Comparison of ENCODE assay signal across 32 cellular contexts in genomic region chr12:3418609-3419469, GRCh38.
DNase-seq lines count a peak whose midpoint lies in the region; ATAC-seq and TF ChIP-seq lines count a peak whose summit lies in the region.
"Had no signal": no experiment of that assay in that cellular context is flagged by ENCODE, and none has a peak within 500 bp of the region (broad histone marks: within the 10 kb centered on the region; RNA-seq: fewer than 3 reads in every experiment).

No MANE protein-coding gene starts in this region.

- DNase-seq in DMS53 treated with DMSO at 0.1 percent for 48 hours (lab: John Stamatoyannopoulos, UW; ENCODE audit: unreplicated experiment) (peak; percentile 100), NCI-H1105 treated with DMSO at 0.1 percent for 48 hours (lab: John Stamatoyannopoulos, UW) (peak; percentile 34), NCI-H748 treated with DMSO at 0.1 percent for 48 hours (lab: John Stamatoyannopoulos, UW) (peak; percentile 35), mucosa of descending colon (peak in 2 of 3 donors; percentile 30 to 45), cerebellar nuclear complex (lab: John Stamatoyannopoulos, UW) (no peak), DMS114 treated with DMSO at 0.1 percent for 48 hours (lab: John Stamatoyannopoulos, UW; ENCODE audit: unreplicated experiment) (no peak), superior temporal gyrus (ENCODE audit: extremely low spot score) (no peak)
- no peak for DNase-seq in activated CD8-positive, alpha-beta T cell treated with anti-CD3 and anti-CD28 coated beads, Interleukin-2, amount 10 ng/mL, durations not matched to agents 7 days and 5 days
- DNase-seq: activated CD4-positive, CD25-positive, alpha-beta regulatory T cell treated with anti-CD3 and anti-CD28 coated beads, Interleukin-2, amount 50 U/mL, for 72 hours; activated CD8-positive, alpha-beta T cell treated with anti-CD3 and anti-CD28 coated beads for 36 hours; activated effector memory CD4-positive, alpha-beta T cell treated with Interleukin-2 at 50 U/mL for 16 hours; activated T-cell treated with anti-CD3 and anti-CD28 coated beads for 4 hours; Calu3; effector CD8-positive, alpha-beta T cell; foreskin keratinocyte; heart right ventricle; immature natural killer cell; MG63; midbrain; NCI-H1694; NCI-H446 treated with DMSO at 0.1 percent for 48 hours; Peyer's patch; spleen; stimulated activated CD4-positive, alpha-beta T cell treated with anti-CD3 and anti-CD28 coated beads, Interleukin-2, amount 100 ng/mL, for 48 hours; T-helper 1 cell; testis had no signal

- peaks cover 2% of the 10 kb centered on the region for H3K27me3 Mint-ChIP-seq in activated CD8-positive, alpha-beta T cell treated with anti-CD3 and anti-CD28 coated beads, Interleukin-2, amount 10 ng/mL, durations not matched to agents 7 days and 5 days (ENCODE audit: low read depth)

- no peak overlapping the region for H3K27ac Mint-ChIP-seq in activated CD8-positive, alpha-beta T cell treated with anti-CD3 and anti-CD28 coated beads, Interleukin-2, amount 10 ng/mL, durations not matched to agents 7 days and 5 days
- H3K27ac Mint-ChIP-seq: activated CD8-positive, alpha-beta T cell treated with anti-CD3 and anti-CD28 coated beads for 36 hours; immature natural killer cell; natural killer cell treated with Interleukin-12 subunit alpha and Interleukin-12 subunit beta and Interleukin-15 and Interleukin-18, amount 100 ng/mL, for 72 hours; stimulated activated memory B cell treated with anti-CD40 and anti-IgM and Interleukin-4, amounts not matched to agents 10 μg/mL and 1 μg/mL and 100 μg/mL, for 72 hours had no signal

- H3K4me1 ChIP-seq in mucosa of descending colon (ENCODE audit: low read depth), result no peaks in the 10 kb centered on the region
- H3K4me1 ChIP-seq: foreskin keratinocyte, Peyer's patch, SJSA1, spleen, testis had no signal

- no peak overlapping the region for H3K4me3 ChIP-seq in mucosa of descending colon
- H3K4me3 ChIP-seq: body of pancreas, heart right ventricle, MG63, Peyer's patch, SJSA1, spleen, testis had no signal

- ATAC-seq in mucosa of descending colon, result peak; percentile 86
- no peak for ATAC-seq in activated CD8-positive, alpha-beta T cell treated with anti-CD3 and anti-CD28 coated beads, Interleukin-2, amount 10 ng/mL, durations not matched to agents 7 days and 5 days
- ATAC-seq: activated CD8-positive, alpha-beta T cell treated with anti-CD3 and anti-CD28 coated beads for 36 hours; esophagus mucosa; foreskin keratinocyte; heart right ventricle; left lobe of liver; natural killer cell treated with Interleukin-12 subunit alpha and Interleukin-12 subunit beta and Interleukin-15 and Interleukin-18, amount 100 ng/mL, for 72 hours; stimulated activated memory B cell treated with anti-CD40 and anti-IgM and Interleukin-4, amounts not matched to agents 10 μg/mL and 1 μg/mL and 100 μg/mL, for 72 hours had no signal

- CTCF ChIA-PET in activated CD8-positive, alpha-beta T cell treated with anti-CD3 and anti-CD28 coated beads, Interleukin-2, amount 10 ng/mL, durations not matched to agents 7 days and 5 days (lab: Charles Lee), result no interaction called here

- TF ChIP-seq CTCF in mucosa of descending colon (IDR thresholded peaks at IDR 0.05), result no peak

- POLR2A ChIA-PET in activated CD8-positive, alpha-beta T cell treated with anti-CD3 and anti-CD28 coated beads, Interleukin-2, amount 10 ng/mL, durations not matched to agents 7 days and 5 days (lab: Charles Lee), result no interaction called here

- H3K4me3 Mint-ChIP-seq in activated CD8-positive, alpha-beta T cell treated with anti-CD3 and anti-CD28 coated beads, Interleukin-2, amount 10 ng/mL, durations not matched to agents 7 days and 5 days, result no peak overlapping the region
- H3K4me3 Mint-ChIP-seq: activated CD8-positive, alpha-beta T cell treated with anti-CD3 and anti-CD28 coated beads for 36 hours; immature natural killer cell; natural killer cell treated with Interleukin-12 subunit alpha and Interleukin-12 subunit beta and Interleukin-15 and Interleukin-18, amount 100 ng/mL, for 72 hours; stimulated activated memory B cell treated with anti-CD40 and anti-IgM and Interleukin-4, amounts not matched to agents 10 μg/mL and 1 μg/mL and 100 μg/mL, for 72 hours had no signal

- no peaks in the 10 kb centered on the region for H3K36me3 Mint-ChIP-seq in activated CD8-positive, alpha-beta T cell treated with anti-CD3 and anti-CD28 coated beads, Interleukin-2, amount 10 ng/mL, durations not matched to agents 7 days and 5 days (ENCODE audit: low read depth)
- H3K36me3 Mint-ChIP-seq: immature natural killer cell; natural killer cell treated with Interleukin-12 subunit alpha and Interleukin-12 subunit beta and Interleukin-15 and Interleukin-18, amount 100 ng/mL, for 72 hours; stimulated activated memory B cell treated with anti-CD40 and anti-IgM and Interleukin-4, amounts not matched to agents 10 μg/mL and 1 μg/mL and 100 μg/mL, for 72 hours had no signal

- no peaks in the 10 kb centered on the region for H3K9me3 ChIP-seq in mucosa of descending colon
- H3K9me3 ChIP-seq: body of pancreas, MG63, Peyer's patch, SJSA1, testis had no signal

- intact Hi-C loops in mucosa of descending colon (cut with DNase I, micrococcal nuclease), result no loop called here

- H3K4me1 Mint-ChIP-seq in activated CD8-positive, alpha-beta T cell treated with anti-CD3 and anti-CD28 coated beads, Interleukin-2, amount 10 ng/mL, durations not matched to agents 7 days and 5 days (ENCODE audit: low read depth), result no peaks in the 10 kb centered on the region
- H3K4me1 Mint-ChIP-seq: immature natural killer cell; stimulated activated memory B cell treated with anti-CD40 and anti-IgM and Interleukin-4, amounts not matched to agents 10 μg/mL and 1 μg/mL and 100 μg/mL, for 72 hours had no signal

- H3K9me3 Mint-ChIP-seq in activated CD8-positive, alpha-beta T cell treated with anti-CD3 and anti-CD28 coated beads, Interleukin-2, amount 10 ng/mL, durations not matched to agents 7 days and 5 days (ENCODE audit: insufficient read depth), result no peaks in the 10 kb centered on the region
- H3K9me3 Mint-ChIP-seq: activated CD8-positive, alpha-beta T cell treated with anti-CD3 and anti-CD28 coated beads for 36 hours; immature natural killer cell; natural killer cell treated with Interleukin-12 subunit alpha and Interleukin-12 subunit beta and Interleukin-15 and Interleukin-18, amount 100 ng/mL, for 72 hours; stimulated activated memory B cell treated with anti-CD40 and anti-IgM and Interleukin-4, amounts not matched to agents 10 μg/mL and 1 μg/mL and 100 μg/mL, for 72 hours had no signal

- no peaks in the 10 kb centered on the region for H3K36me3 ChIP-seq in mucosa of descending colon (ENCODE audit: low read depth)
- H3K36me3 ChIP-seq: heart right ventricle, MG63, Peyer's patch, SJSA1, spleen had no signal

Comparison
In these comparisons a context has a peak if more than half of its experiments do, and no peak if none do; other contexts are left out.
1. DNase-seq: peak in DMS53 treated with DMSO at 0.1 percent for 48 hours (single experiment), NCI-H1105 treated with DMSO at 0.1 percent for 48 hours (single experiment), NCI-H748 treated with DMSO at 0.1 percent for 48 hours (single experiment) and mucosa of descending colon (2 of 3); none in activated CD8-positive, alpha-beta T cell treated with anti-CD3 and anti-CD28 coated beads, Interleukin-2, amount 10 ng/mL, durations not matched to agents 7 days and 5 days (single experiment), cerebellar nuclear complex (0 of 2), DMS114 treated with DMSO at 0.1 percent for 48 hours (single experiment) and superior temporal gyrus (single experiment).